19 cellular contexts compared by ENCODE assay signal in the genomic region with DNA sequence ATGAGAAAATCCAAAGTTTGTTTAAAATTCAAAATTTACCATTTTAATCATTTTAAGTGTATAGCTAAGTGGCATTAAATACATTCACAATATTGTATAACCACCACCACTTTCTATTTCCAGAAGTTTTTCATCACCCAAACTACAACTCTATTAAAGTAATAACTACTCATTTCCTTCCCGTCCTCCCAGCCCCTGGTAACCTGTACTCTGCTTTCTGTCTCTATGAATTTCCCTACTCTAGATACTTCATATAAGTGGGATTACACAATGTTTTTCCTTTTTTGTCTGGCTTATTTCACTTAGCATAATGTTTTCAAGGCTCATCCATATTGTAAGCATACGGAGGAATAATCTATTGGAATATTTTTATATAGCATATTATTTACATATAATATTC. TPM values are rescaled to one million over a fixed set of nuclear protein-coding genes. Genes with fewer than 3 reads are reported as not detected.
"Had no signal": no experiment of that assay in that cellular context is flagged by ENCODE, and none has a peak within 500 bp of the region (broad histone marks: within the 10 kb centered on the region; RNA-seq: fewer than 3 reads in every experiment).

No MANE protein-coding gene starts in this region.

- H3K4me1 ChIP-seq: body of pancreas, foreskin keratinocyte, pancreas, tibial artery had no signal

- DNase-seq: activated CD4-positive, alpha-beta T cell treated with anti-CD3 and anti-CD28 coated beads for 1 hour; activated CD4-positive, alpha-beta T cell treated with anti-CD3 and anti-CD28 coated beads, Interleukin-2, amount 50 U/mL, for 1 hour; activated CD8-positive, alpha-beta T cell treated with anti-CD3 and anti-CD28 coated beads, Interleukin-2, amount 10 ng/mL, durations not matched to agents 7 days and 5 days; anterior cingulate cortex; body of pancreas; effector CD8-positive, alpha-beta T cell; foreskin keratinocyte; midbrain; nephron progenitor cell; pancreas; psoas muscle; right cardiac atrium; stimulated activated CD4-positive, alpha-beta T cell treated with anti-CD3 and anti-CD28 coated beads, Interleukin-4, amount 100 ng/mL, for 24 hours; stimulated activated naive CD4-positive, alpha-beta T cell treated with Interleukin-2 at 50 U/mL for 16 hours; T-helper 9 cell; tibial artery had no signal

- H3K36me3 ChIP-seq: cardiac muscle cell, pancreas, tibial artery had no signal

- H3K27me3 Mint-ChIP-seq: activated T-helper 17 cell treated with anti-CD3 and anti-CD28 coated beads, Interleukin-2, amount 50 U/mL, for 72 hours had no signal

- ATAC-seq: activated CD8-positive, alpha-beta T cell treated with anti-CD3 and anti-CD28 coated beads, Interleukin-2, amount 10 ng/mL, durations not matched to agents 7 days and 5 days; activated T-helper 17 cell treated with anti-CD3 and anti-CD28 coated beads, Interleukin-2, amount 50 U/mL, for 72 hours; body of pancreas; foreskin keratinocyte; left lobe of liver; pancreas; psoas muscle; right cardiac atrium had no signal

- H3K27ac ChIP-seq: body of pancreas, cardiac muscle cell, foreskin keratinocyte, pancreas, psoas muscle, tibial artery had no signal

- H3K4me3 ChIP-seq: body of pancreas, cardiac muscle cell, pancreas, psoas muscle, tibial artery had no signal

- H3K27me3 ChIP-seq: body of pancreas, cardiac muscle cell, foreskin keratinocyte, pancreas, tibial artery had no signal

- H3K9me3 Mint-ChIP-seq: activated T-helper 17 cell treated with anti-CD3 and anti-CD28 coated beads, Interleukin-2, amount 50 U/mL, for 72 hours; nephron progenitor cell had no signal

- H3K4me3 Mint-ChIP-seq: activated CD8-positive, alpha-beta T cell treated with anti-CD3 and anti-CD28 coated beads, Interleukin-2, amount 10 ng/mL, durations not matched to agents 7 days and 5 days; activated T-helper 17 cell treated with anti-CD3 and anti-CD28 coated beads, Interleukin-2, amount 50 U/mL, for 72 hours; nephron progenitor cell had no signal

- H3K9me3 ChIP-seq: body of pancreas, pancreas, psoas muscle, tibial artery had no signal

- H3K27ac Mint-ChIP-seq: activated CD8-positive, alpha-beta T cell treated with anti-CD3 and anti-CD28 coated beads, Interleukin-2, amount 10 ng/mL, durations not matched to agents 7 days and 5 days; activated T-helper 17 cell treated with anti-CD3 and anti-CD28 coated beads, Interleukin-2, amount 50 U/mL, for 72 hours had no signal

RNA-seq across cellular contexts. Expression of a gene that starts 29.7 kb away (rescaled TPM):
- total RNA-seq: psoas muscle had no signal
